ENCODE assay signal across 1 cellular context in the genomic region with DNA sequence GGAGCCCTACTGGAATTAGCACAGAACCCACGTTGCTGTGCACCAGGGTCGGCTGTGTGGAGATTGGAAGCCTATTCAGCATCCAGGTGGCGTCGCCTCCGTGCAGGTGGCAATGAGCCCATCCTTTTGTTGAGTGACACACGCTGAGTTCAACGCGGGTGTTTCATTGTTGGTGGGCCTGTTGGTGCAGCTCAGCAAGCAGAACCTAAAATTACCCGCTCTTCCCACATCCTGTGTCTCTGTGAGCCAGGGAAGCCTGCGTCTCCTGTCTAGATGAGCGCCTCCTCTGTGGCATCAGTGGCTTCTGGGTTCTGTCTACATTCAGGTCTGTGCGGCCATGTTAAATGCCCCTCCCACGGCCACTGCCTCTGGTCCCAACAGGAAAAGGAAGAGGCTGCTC.
TF ChIP-seq lines count a peak whose summit lies in the region.

No MANE protein-coding gene starts in this region.

TF ChIP-seq in GM23338, 12 proteins besides CTCF, POLR2A, EP300 and RAD21:
- TF ChIP-seq NANOG (IDR thresholded peaks at IDR 0.05; ENCODE audit: borderline replicate concordance), result no peak
- no peak for TF ChIP-seq EZH2 (IDR thresholded peaks at IDR 0.05; ENCODE audit: low read depth, unreplicated experiment)
- no peak for TF ChIP-seq ZNF331 (CRISPR knock-in tag; IDR thresholded peaks at IDR 0.05; ENCODE audit: low read depth)
- TF ChIP-seq EZH2phosphoT487 (IDR thresholded peaks at IDR 0.05; ENCODE audit: unreplicated experiment), result no peak
- TF ChIP-seq, protein P1, sequence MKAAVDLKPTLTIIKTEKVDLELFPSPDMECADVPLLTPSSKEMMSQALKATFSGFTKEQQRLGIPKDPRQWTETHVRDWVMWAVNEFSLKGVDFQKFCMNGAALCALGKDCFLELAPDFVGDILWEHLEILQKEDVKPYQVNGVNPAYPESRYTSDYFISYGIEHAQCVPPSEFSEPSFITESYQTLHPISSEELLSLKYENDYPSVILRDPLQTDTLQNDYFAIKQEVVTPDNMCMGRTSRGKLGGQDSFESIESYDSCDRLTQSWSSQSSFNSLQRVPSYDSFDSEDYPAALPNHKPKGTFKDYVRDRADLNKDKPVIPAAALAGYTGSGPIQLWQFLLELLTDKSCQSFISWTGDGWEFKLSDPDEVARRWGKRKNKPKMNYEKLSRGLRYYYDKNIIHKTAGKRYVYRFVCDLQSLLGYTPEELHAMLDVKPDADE (IDR thresholded peaks at IDR 0.05), result no peak
- TF ChIP-seq JUNB (IDR thresholded peaks at IDR 0.05; ENCODE audit: unreplicated experiment), result no peak
- TF ChIP-seq, protein P2, sequence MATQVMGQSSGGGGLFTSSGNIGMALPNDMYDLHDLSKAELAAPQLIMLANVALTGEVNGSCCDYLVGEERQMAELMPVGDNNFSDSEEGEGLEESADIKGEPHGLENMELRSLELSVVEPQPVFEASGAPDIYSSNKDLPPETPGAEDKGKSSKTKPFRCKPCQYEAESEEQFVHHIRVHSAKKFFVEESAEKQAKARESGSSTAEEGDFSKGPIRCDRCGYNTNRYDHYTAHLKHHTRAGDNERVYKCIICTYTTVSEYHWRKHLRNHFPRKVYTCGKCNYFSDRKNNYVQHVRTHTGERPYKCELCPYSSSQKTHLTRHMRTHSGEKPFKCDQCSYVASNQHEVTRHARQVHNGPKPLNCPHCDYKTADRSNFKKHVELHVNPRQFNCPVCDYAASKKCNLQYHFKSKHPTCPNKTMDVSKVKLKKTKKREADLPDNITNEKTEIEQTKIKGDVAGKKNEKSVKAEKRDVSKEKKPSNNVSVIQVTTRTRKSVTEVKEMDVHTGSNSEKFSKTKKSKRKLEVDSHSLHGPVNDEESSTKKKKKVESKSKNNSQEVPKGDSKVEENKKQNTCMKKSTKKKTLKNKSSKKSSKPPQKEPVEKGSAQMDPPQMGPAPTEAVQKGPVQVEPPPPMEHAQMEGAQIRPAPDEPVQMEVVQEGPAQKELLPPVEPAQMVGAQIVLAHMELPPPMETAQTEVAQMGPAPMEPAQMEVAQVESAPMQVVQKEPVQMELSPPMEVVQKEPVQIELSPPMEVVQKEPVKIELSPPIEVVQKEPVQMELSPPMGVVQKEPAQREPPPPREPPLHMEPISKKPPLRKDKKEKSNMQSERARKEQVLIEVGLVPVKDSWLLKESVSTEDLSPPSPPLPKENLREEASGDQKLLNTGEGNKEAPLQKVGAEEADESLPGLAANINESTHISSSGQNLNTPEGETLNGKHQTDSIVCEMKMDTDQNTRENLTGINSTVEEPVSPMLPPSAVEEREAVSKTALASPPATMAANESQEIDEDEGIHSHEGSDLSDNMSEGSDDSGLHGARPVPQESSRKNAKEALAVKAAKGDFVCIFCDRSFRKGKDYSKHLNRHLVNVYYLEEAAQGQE (IDR thresholded peaks at IDR 0.05; ENCODE audit: unreplicated experiment), result no peak
- TF ChIP-seq, protein P3, sequence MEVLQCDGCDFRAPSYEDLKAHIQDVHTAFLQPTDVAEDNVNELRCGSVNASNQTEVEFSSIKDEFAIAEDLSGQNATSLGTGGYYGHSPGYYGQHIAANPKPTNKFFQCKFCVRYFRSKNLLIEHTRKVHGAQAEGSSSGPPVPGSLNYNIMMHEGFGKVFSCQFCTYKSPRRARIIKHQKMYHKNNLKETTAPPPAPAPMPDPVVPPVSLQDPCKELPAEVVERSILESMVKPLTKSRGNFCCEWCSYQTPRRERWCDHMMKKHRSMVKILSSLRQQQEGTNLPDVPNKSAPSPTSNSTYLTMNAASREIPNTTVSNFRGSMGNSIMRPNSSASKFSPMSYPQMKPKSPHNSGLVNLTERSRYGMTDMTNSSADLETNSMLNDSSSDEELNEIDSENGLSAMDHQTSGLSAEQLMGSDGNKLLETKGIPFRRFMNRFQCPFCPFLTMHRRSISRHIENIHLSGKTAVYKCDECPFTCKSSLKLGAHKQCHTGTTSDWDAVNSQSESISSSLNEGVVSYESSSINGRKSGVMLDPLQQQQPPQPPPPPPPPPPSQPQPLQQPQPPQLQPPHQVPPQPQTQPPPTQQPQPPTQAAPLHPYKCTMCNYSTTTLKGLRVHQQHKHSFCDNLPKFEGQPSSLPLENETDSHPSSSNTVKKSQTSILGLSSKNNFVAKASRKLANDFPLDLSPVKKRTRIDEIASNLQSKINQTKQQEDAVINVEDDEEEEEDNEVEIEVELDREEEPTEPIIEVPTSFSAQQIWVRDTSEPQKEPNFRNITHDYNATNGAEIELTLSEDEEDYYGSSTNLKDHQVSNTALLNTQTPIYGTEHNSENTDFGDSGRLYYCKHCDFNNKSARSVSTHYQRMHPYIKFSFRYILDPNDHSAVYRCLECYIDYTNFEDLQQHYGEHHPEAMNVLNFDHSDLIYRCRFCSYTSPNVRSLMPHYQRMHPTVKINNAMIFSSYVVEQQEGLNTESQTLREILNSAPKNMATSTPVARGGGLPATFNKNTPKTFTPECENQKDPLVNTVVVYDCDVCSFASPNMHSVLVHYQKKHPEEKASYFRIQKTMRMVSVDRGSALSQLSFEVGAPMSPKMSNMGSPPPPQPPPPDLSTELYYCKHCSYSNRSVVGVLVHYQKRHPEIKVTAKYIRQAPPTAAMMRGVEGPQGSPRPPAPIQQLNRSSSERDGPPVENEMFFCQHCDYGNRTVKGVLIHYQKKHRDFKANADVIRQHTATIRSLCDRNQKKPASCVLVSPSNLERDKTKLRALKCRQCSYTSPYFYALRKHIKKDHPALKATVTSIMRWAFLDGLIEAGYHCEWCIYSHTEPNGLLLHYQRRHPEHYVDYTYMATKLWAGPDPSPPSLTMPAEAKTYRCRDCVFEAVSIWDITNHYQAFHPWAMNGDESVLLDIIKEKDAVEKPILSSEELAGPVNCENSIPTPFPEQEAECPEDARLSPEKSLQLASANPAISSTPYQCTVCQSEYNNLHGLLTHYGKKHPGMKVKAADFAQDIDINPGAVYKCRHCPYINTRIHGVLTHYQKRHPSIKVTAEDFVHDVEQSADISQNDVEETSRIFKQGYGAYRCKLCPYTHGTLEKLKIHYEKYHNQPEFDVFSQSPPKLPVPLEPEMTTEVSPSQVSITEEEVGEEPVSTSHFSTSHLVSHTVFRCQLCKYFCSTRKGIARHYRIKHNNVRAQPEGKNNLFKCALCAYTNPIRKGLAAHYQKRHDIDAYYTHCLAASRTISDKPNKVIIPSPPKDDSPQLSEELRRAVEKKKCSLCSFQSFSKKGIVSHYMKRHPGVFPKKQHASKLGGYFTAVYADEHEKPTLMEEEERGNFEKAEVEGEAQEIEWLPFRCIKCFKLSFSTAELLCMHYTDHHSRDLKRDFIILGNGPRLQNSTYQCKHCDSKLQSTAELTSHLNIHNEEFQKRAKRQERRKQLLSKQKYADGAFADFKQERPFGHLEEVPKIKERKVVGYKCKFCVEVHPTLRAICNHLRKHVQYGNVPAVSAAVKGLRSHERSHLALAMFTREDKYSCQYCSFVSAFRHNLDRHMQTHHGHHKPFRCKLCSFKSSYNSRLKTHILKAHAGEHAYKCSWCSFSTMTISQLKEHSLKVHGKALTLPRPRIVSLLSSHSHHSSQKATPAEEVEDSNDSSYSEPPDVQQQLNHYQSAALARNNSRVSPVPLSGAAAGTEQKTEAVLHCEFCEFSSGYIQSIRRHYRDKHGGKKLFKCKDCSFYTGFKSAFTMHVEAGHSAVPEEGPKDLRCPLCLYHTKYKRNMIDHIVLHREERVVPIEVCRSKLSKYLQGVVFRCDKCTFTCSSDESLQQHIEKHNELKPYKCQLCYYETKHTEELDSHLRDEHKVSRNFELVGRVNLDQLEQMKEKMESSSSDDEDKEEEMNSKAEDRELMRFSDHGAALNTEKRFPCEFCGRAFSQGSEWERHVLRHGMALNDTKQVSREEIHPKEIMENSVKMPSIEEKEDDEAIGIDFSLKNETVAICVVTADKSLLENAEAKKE (CRISPR knock-in tag; IDR thresholded peaks at IDR 0.05), result no peak
- no peak for TF ChIP-seq STAT1 (IDR thresholded peaks at IDR 0.05; ENCODE audit: unreplicated experiment)
- no peak for TF ChIP-seq CREB1 (CRISPR knock-in tag; IDR thresholded peaks at IDR 0.05; ENCODE audit: low read depth)
- no peak for TF ChIP-seq POLR2AphosphoS5 (IDR thresholded peaks at IDR 0.05; ENCODE audit: low read depth)
- TF ChIP-seq ZNF114 (CRISPR knock-in tag; IDR thresholded peaks at IDR 0.05), result no peak
